In genomic region chr6:33634203-33634727, GRCh38 we compare ENCODE assay signal across 8 cellular contexts. TPM values are rescaled to one million over a fixed set of nuclear protein-coding genes. Genes with fewer than 3 reads are reported as not detected.
A peak's percentile ranks its signal among the peaks of the same experiment; 100 is the strongest.
DNase-seq lines count a peak whose midpoint lies in the region; ATAC-seq and TF ChIP-seq lines count a peak whose summit lies in the region.

No MANE protein-coding gene starts in this region.

- no peak for ATAC-seq in GM21717 (IDR thresholded peaks at IDR 0.05; ENCODE audit: unreplicated experiment)
- ATAC-seq in GM18907 (IDR thresholded peaks at IDR 0.05; ENCODE audit: unreplicated experiment) = no peak
- no peak for ATAC-seq in HG02623 (IDR thresholded peaks at IDR 0.05; ENCODE audit: unreplicated experiment)

- H3K36me3 Mint-ChIP-seq in CD8-positive, alpha-beta memory T cell = peaks cover 0 to 22% (median 6%) of the 10 kb centered on the region in 3 donors
- no peaks in the 10 kb centered on the region for H3K36me3 Mint-ChIP-seq in neural crest cell (ENCODE audit: low read depth)

- no peaks in the 10 kb centered on the region for H3K36me3 ChIP-seq in CD8-positive, alpha-beta memory T cell (ENCODE audit: insufficient read depth, low read length)
- H3K36me3 ChIP-seq in endocrine pancreas (ENCODE audit: control insufficient read depth, insufficient read depth, low read length) = no peaks in the 10 kb centered on the region

- DNase-seq in CD8-positive, alpha-beta memory T cell = no peak
- DNase-seq in NCI-H748 treated with DMSO at 0.1 percent for 48 hours (lab: John Stamatoyannopoulos, UW) = peak; percentile 69
- DNase-seq in neural crest cell (ENCODE audit: low read depth, low spot score) = no peak
- no peak for DNase-seq in DMS 273 treated with DMSO at 0.1 percent for 48 hours (lab: John Stamatoyannopoulos, UW)

- H3K9ac ChIP-seq in endocrine pancreas (ENCODE audit: control insufficient read depth, insufficient read depth, low read length) = peak overlapping the region; percentile 58

- no peak overlapping the region for H3K27ac ChIP-seq in CD8-positive, alpha-beta memory T cell (ENCODE audit: low read depth, low read length)

- no peaks in the 10 kb centered on the region for H3K27me3 ChIP-seq in CD8-positive, alpha-beta memory T cell (ENCODE audit: insufficient read depth, low read length, poor library complexity, severe bottlenecking)
- no peaks in the 10 kb centered on the region for H3K27me3 ChIP-seq in endocrine pancreas (ENCODE audit: control insufficient read depth, insufficient read depth, low read length)

- POLR2A ChIA-PET in CD8-positive, alpha-beta memory T cell (lab: Charles Lee) = interaction anchor here (2.8 kb wide), 1 partner anchor 12 kb away, joined by 12 read pairs; the partner anchor contains the start of gene ITPR3

- H3K4me1 ChIP-seq in CD8-positive, alpha-beta memory T cell (ENCODE audit: insufficient read depth, low read length) = peaks cover 36% of the 10 kb centered on the region
- no peaks in the 10 kb centered on the region for H3K4me1 ChIP-seq in endocrine pancreas (ENCODE audit: control insufficient read depth, insufficient read depth, low read length)

- H3K9me3 Mint-ChIP-seq in CD8-positive, alpha-beta memory T cell = no peaks in the 10 kb centered on the region
- H3K9me3 Mint-ChIP-seq in neural crest cell = no peaks in the 10 kb centered on the region

- H3K4me3 ChIP-seq in CD8-positive, alpha-beta memory T cell (ENCODE audit: low read length) = peak overlapping the region; percentile 58
- peak overlapping the region; percentile 27 for H3K4me3 ChIP-seq in endocrine pancreas (ENCODE audit: control insufficient read depth, insufficient read depth, low read length)

- peak overlapping the region; percentile 15 to 94 (median 88) for H3K27ac Mint-ChIP-seq in CD8-positive, alpha-beta memory T cell
- no peak overlapping the region for H3K27ac Mint-ChIP-seq in neural crest cell (ENCODE audit: unreplicated experiment)

- TF ChIP-seq CTCF in neural crest cell (conservative IDR thresholded peaks at IDR 0.05) = no peak

- peak overlapping the region; percentile 80 to 92 (median 87) for H3K4me3 Mint-ChIP-seq in CD8-positive, alpha-beta memory T cell
- peak overlapping the region; percentile 87 for H3K4me3 Mint-ChIP-seq in neural crest cell

- H3K27me3 Mint-ChIP-seq in CD8-positive, alpha-beta memory T cell = peaks cover 0 to 4% of the 10 kb centered on the region in 2 donors
- H3K27me3 Mint-ChIP-seq in neural crest cell (ENCODE audit: low read depth) = peaks cover 35% of the 10 kb centered on the region

- CTCF ChIA-PET in CD8-positive, alpha-beta memory T cell (lab: Charles Lee) = interaction anchor here (1.0 to 1.4 kb wide), 3 partner anchors 44 to 180 kb away, joined by 3 to 5 read pairs (median 4); partner anchors contain the start of gene ZBTB9

- peaks cover 56 to 77% (median 61%) of the 10 kb centered on the region in 3 donors for H3K4me1 Mint-ChIP-seq in CD8-positive, alpha-beta memory T cell
- peaks cover 29% of the 10 kb centered on the region for H3K4me1 Mint-ChIP-seq in neural crest cell

- no peaks in the 10 kb centered on the region for H3K9me3 ChIP-seq in CD8-positive, alpha-beta memory T cell (ENCODE audit: low read length)
- H3K9me3 ChIP-seq in endocrine pancreas (ENCODE audit: control insufficient read depth, low read length) = no peaks in the 10 kb centered on the region

RNA-seq across cellular contexts. Expression of gene ITPR3, which starts 13.1 kb away (rescaled TPM):
- 10 to 100 TPM; 42.0 to 43.3 TPM for total RNA-seq in CD8-positive, alpha-beta memory T cell
- 7.9 TPM for polyA plus RNA-seq in CD8-positive, alpha-beta memory T cell
- 16.0 TPM in 2 replicates for total RNA-seq in neural crest cell

RNA-seq across cellular contexts. Expression of gene BAK1, which starts 54.2 kb away (rescaled TPM):
- 10 to 100 TPM; 48.5 to 50.1 TPM for total RNA-seq in CD8-positive, alpha-beta memory T cell
- 43.4 TPM for polyA plus RNA-seq in CD8-positive, alpha-beta memory T cell
- total RNA-seq in neural crest cell = 29.9 and 32.9 TPM in 2 replicates
